Comparison of ENCODE assay signal across 32 cellular contexts in the genomic region with DNA sequence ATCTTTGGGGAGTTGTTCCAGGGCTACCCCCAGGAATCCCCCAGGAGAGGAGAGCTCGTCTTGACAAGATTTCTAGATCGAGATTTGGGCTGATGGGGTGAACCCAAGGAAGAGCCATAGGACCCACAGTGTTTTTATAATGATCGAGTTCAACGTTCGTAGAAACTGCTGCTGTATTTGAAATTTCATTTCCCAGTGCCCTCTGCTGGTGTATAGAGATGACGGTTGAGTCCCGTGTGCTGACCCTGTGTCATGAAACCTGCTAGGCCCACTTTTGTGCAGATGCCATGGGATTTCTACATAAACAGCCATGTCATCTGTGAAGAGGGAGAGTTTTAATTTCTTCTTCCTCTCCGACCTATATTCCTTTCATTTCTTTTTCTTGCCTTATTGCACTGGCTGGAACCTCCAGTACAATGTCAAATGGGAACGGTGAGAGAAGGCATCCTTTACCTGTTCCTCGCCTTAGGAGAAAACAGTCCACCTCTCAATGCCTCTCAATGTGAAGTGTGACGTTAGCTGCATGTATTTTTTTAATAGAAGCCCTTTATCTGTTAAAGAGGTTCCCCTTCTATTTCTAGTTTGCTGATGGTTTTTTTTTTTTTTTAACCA. TPM values are rescaled to one million over a fixed set of nuclear protein-coding genes. Genes with fewer than 3 reads are reported as not detected.
"Had no signal": no experiment of that assay in that cellular context is flagged by ENCODE, and none has a peak within 500 bp of the region (broad histone marks: within the 10 kb centered on the region; RNA-seq: fewer than 3 reads in every experiment).

No MANE protein-coding gene starts in this region.

- H3K27me3 Mint-ChIP-seq: natural killer cell treated with Interleukin-12 subunit alpha and Interleukin-12 subunit beta and Interleukin-15 and Interleukin-18, amount 100 ng/mL, for 72 hours had no signal

- H3K4me1 Mint-ChIP-seq: neural crest cell had no signal

- H3K4me3 ChIP-seq: esophagus squamous epithelium, heart right ventricle, left lung, mucosa of descending colon, smooth muscle cell, testis, tibial artery had no signal

- H2AFZ ChIP-seq: parathyroid adenoma had no signal

- H3K4me1 ChIP-seq: esophagus squamous epithelium, parathyroid adenoma, testis, tibial artery had no signal

- H3K27ac ChIP-seq: esophagus squamous epithelium, heart right ventricle, left lung, parathyroid adenoma, testis, tibial artery had no signal

- ATAC-seq: effector memory CD8-positive, alpha-beta T cell; heart right ventricle; left cardiac atrium; left lung; mucosa of descending colon; natural killer cell treated with Interleukin-12 subunit alpha and Interleukin-12 subunit beta and Interleukin-15 and Interleukin-18, amount 100 ng/mL, for 72 hours; sciatic nerve; stimulated activated naive CD8-positive, alpha-beta T cell treated with anti-CD3 and anti-CD28 coated beads, Interleukin-15, Interleukin-2, amounts not matched to agents 100 U/mL and 50 U/mL, for 24 hours had no signal

- H3K9ac ChIP-seq: parathyroid adenoma had no signal

- H3K27me3 ChIP-seq: testis had no signal

- H3K36me3 Mint-ChIP-seq: natural killer cell treated with Interleukin-12 subunit alpha and Interleukin-12 subunit beta and Interleukin-15 and Interleukin-18, amount 100 ng/mL, for 72 hours; type B pancreatic cell had no signal

- H3K9me3 ChIP-seq: mucosa of descending colon, testis had no signal

- H3K4me2 ChIP-seq: smooth muscle cell had no signal

- H3K27ac Mint-ChIP-seq: mesothelial cell of epicardium; naive B cell; natural killer cell treated with Interleukin-12 subunit alpha and Interleukin-12 subunit beta and Interleukin-15 and Interleukin-18, amount 100 ng/mL, for 72 hours; progenitor cell of endocrine pancreas; type B pancreatic cell had no signal

- H3K36me3 ChIP-seq: esophagus squamous epithelium, heart right ventricle, left lung, tibial artery had no signal

- DNase-seq: cortex of kidney; effector memory CD8-positive, alpha-beta T cell; erythroblast; esophagus squamous epithelium; foreskin melanocyte; glutamatergic neuron; heart right ventricle; hippocampal formation; left cardiac atrium; left lung; mesenchymal stem cell; mucosa of descending colon; naive B cell; stimulated activated CD4-positive, alpha-beta T cell treated with anti-CD3 and anti-CD28 coated beads, Interleukin-12 subunit alpha, Interleukin-12 subunit beta, amount 100 ng/mL, for 4 hours; stimulated activated CD4-positive, alpha-beta T cell treated with anti-CD3 and anti-CD28 coated beads, Interleukin-1b, Interleukin-23, amount 100 ng/mL, for 48 hours; stimulated activated CD4-positive, alpha-beta T cell treated with anti-CD3 and anti-CD28 coated beads, Interleukin-4, amount 100 ng/mL, for 1 hour; stimulated activated CD8-positive, alpha-beta memory T cell treated with anti-CD3 and anti-CD28 coated beads, Interleukin-4, amount 100 ng/mL, for 48 hours; stimulated activated naive CD8-positive, alpha-beta T cell treated with anti-CD3 and anti-CD28 coated beads, Interleukin-15, Interleukin-2, amounts not matched to agents 100 U/mL and 50 U/mL, for 24 hours; substantia nigra; testis; tibial artery had no signal

- H3K79me2 ChIP-seq: parathyroid adenoma had no signal

- H3K4me3 Mint-ChIP-seq: effector memory CD8-positive, alpha-beta T cell; mesothelial cell of epicardium; naive B cell; natural killer cell treated with Interleukin-12 subunit alpha and Interleukin-12 subunit beta and Interleukin-15 and Interleukin-18, amount 100 ng/mL, for 72 hours; neural crest cell; type B pancreatic cell had no signal

- FAIRE-seq: endometrium, islet of Langerhans had no signal

- H3K9me3 Mint-ChIP-seq: effector memory CD8-positive, alpha-beta T cell; natural killer cell treated with Interleukin-12 subunit alpha and Interleukin-12 subunit beta and Interleukin-15 and Interleukin-18, amount 100 ng/mL, for 72 hours had no signal

RNA-seq across cellular contexts. Expression of gene NTSR1, which starts 28.6 kb away (rescaled TPM):
- total RNA-seq: left cardiac atrium; natural killer cell treated with Interleukin-12 subunit alpha and Interleukin-12 subunit beta and Interleukin-15 and Interleukin-18, amount 100 ng/mL, for 72 hours; neural crest cell; osteoblast; progenitor cell of endocrine pancreas had no signal
- polyA plus RNA-seq: heart right ventricle, smooth muscle cell had no signal
